19 cellular contexts compared by ENCODE assay signal in the genomic region with DNA sequence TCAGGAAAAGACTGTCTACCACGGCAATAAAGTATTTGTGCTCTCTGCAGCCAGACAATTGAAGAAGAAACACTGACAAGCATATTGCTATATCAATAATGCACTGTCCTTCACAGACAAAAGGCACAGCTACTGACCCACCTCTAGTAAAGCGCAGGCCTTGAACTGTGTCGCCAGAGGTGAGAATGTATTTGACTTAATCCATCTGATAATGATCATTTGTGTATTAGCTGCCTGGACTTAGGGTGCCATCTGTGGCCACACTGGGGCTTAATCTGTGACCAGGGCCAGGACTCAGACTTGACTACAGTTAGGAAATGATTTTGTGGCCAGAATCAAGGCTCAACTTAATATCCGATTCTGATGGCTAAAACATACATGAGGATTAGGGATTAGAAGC.
"Had no signal": no experiment of that assay in that cellular context is flagged by ENCODE, and none has a peak within 500 bp of the region (broad histone marks: within the 10 kb centered on the region; RNA-seq: fewer than 3 reads in every experiment).

No MANE protein-coding gene starts in this region.

- H3K4me1 ChIP-seq: psoas muscle, spleen, testis, tibial artery had no signal

- H3K9me3 ChIP-seq: testis had no signal

- H3K27me3 ChIP-seq: spleen, testis, tibial artery had no signal

- ATAC-seq: naive thymus-derived CD4-positive, alpha-beta T cell; psoas muscle; right cardiac atrium; stimulated activated memory B cell treated with anti-CD40 and anti-IgM and Interleukin-4, amounts not matched to agents 10 μg/mL and 1 μg/mL and 100 μg/mL, for 72 hours; stimulated activated naive CD8-positive, alpha-beta T cell treated with anti-CD3 and anti-CD28 coated beads, Interleukin-15, Interleukin-2, amounts not matched to agents 100 U/mL and 50 U/mL, for 24 hours had no signal

- DNase-seq: dorsolateral prefrontal cortex; effector CD4-positive, alpha-beta T cell; head of caudate nucleus; mesenchymal stem cell; midbrain; naive thymus-derived CD4-positive, alpha-beta T cell; nucleus accumbens; posterior cingulate gyrus; psoas muscle; right cardiac atrium; spleen; stimulated activated CD4-positive, alpha-beta T cell treated with anti-CD3 and anti-CD28 coated beads, Interleukin-4, amount 100 ng/mL, for 4 hours; stimulated activated naive CD8-positive, alpha-beta T cell treated with anti-CD3 and anti-CD28 coated beads, Interleukin-15, Interleukin-2, amounts not matched to agents 100 U/mL and 50 U/mL, for 24 hours; substantia nigra; testis; tibial artery had no signal

- H3K4me3 ChIP-seq: dorsolateral prefrontal cortex, lung, psoas muscle, skin epidermis, spleen, testis, tibial artery had no signal

- H3K36me3 ChIP-seq: spleen, tibial artery had no signal

- H3K27ac ChIP-seq: dorsolateral prefrontal cortex, psoas muscle, skin epidermis, spleen, testis, tibial artery had no signal
